1 cellular context compared by ENCODE assay signal in genomic region chr6:116447052-116447451, GRCh38.
TF ChIP-seq lines count a peak whose summit lies in the region.

No MANE protein-coding gene starts in this region.

TF ChIP-seq in HepG2, 621 proteins besides CTCF, POLR2A, EP300 and RAD21:
- TF ChIP-seq, protein P1, sequence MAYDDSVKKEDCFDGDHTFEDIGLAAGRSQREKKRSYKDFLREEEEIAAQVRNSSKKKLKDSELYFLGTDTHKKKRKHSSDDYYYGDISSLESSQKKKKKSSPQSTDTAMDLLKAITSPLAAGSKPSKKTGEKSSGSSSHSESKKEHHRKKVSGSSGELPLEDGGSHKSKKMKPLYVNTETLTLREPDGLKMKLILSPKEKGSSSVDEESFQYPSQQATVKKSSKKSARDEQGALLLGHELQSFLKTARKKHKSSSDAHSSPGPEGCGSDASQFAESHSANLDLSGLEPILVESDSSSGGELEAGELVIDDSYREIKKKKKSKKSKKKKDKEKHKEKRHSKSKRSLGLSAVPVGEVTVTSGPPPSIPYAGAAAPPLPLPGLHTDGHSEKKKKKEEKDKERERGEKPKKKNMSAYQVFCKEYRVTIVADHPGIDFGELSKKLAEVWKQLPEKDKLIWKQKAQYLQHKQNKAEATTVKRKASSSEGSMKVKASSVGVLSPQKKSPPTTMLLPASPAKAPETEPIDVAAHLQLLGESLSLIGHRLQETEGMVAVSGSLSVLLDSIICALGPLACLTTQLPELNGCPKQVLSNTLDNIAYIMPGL (CRISPR knock-in tag; IDR thresholded peaks at IDR 0.05; ENCODE audit: borderline replicate concordance in 1 of 2, low read depth in 1 of 2): no peak
- TF ChIP-seq, protein P2, sequence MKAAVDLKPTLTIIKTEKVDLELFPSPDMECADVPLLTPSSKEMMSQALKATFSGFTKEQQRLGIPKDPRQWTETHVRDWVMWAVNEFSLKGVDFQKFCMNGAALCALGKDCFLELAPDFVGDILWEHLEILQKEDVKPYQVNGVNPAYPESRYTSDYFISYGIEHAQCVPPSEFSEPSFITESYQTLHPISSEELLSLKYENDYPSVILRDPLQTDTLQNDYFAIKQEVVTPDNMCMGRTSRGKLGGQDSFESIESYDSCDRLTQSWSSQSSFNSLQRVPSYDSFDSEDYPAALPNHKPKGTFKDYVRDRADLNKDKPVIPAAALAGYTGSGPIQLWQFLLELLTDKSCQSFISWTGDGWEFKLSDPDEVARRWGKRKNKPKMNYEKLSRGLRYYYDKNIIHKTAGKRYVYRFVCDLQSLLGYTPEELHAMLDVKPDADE (CRISPR knock-in tag; IDR thresholded peaks at IDR 0.05): no peak
- no peak for TF ChIP-seq SAP130 (CRISPR knock-in tag; IDR thresholded peaks at IDR 0.05; ENCODE audit: low read depth)
- TF ChIP-seq JUNB (CRISPR knock-in tag; IDR thresholded peaks at IDR 0.05; ENCODE audit: borderline replicate concordance): no peak
- TF ChIP-seq, protein P3, sequence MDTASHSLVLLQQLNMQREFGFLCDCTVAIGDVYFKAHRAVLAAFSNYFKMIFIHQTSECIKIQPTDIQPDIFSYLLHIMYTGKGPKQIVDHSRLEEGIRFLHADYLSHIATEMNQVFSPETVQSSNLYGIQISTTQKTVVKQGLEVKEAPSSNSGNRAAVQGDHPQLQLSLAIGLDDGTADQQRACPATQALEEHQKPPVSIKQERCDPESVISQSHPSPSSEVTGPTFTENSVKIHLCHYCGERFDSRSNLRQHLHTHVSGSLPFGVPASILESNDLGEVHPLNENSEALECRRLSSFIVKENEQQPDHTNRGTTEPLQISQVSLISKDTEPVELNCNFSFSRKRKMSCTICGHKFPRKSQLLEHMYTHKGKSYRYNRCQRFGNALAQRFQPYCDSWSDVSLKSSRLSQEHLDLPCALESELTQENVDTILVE (CRISPR knock-in tag; IDR thresholded peaks at IDR 0.05): no peak
- no peak for TF ChIP-seq ZNF484 (CRISPR knock-in tag; IDR thresholded peaks at IDR 0.05; ENCODE audit: borderline replicate concordance, low read depth)
TF ChIP-seq in HepG2: peak in this region for 0.
